Comparison of ENCODE assay signal across 10 cellular contexts in genomic region chr1:160629286-160630210, GRCh38. TPM values are rescaled to one million over a fixed set of nuclear protein-coding genes. Genes with fewer than 3 reads are reported as not detected.
A peak's percentile ranks its signal among the peaks of the same experiment; 100 is the strongest.
DNase-seq lines count a peak whose midpoint lies in the region; ATAC-seq and TF ChIP-seq lines count a peak whose summit lies in the region.
"Had no signal": no experiment of that assay in that cellular context is flagged by ENCODE, and none has a peak within 500 bp of the region (broad histone marks: within the 10 kb centered on the region; RNA-seq: fewer than 3 reads in every experiment).

No MANE protein-coding gene starts in this region.

- H3K79me2 ChIP-seq in OCI-LY7 (ENCODE audit: insufficient read depth, low read depth, low read length) = no peaks in the 10 kb centered on the region

- H3K9me3 Mint-ChIP-seq in activated T-helper 2 cell treated with anti-CD3 and anti-CD28 coated beads, Interferon-gamma antibody, Interleukin-2, Interleukin-4, amounts not matched to agents 10 μg/mL and 5 μg/mL and 100 μg/mL, durations not matched to agents 14 hours and 24 hours and 36 hours = no peaks in the 10 kb centered on the region
- H3K9me3 Mint-ChIP-seq in stimulated activated naive CD8-positive, alpha-beta T cell treated with anti-CD3 and anti-CD28 coated beads, Interleukin-15, Interleukin-2, amounts not matched to agents 100 ng/mL and 50 ng/mL, for 24 hours = no peaks in the 10 kb centered on the region

- CTCF ChIA-PET in OCI-LY7 (lab: Charles Lee; ENCODE audit: unreplicated experiment) (no interaction called here), RWPE1 (lab: Yijun Ruan, JAX) (no interaction called here)

- no peak for TF ChIP-seq CTCF in OCI-LY7 (conservative IDR thresholded peaks at IDR 0.05; ENCODE audit: low read length)
- no peak for TF ChIP-seq CTCF in lower lobe of right lung (IDR thresholded peaks at IDR 0.05)
- TF ChIP-seq CTCF in uterus (IDR thresholded peaks at IDR 0.05) = no peak
- TF ChIP-seq CTCF in RWPE1 (conservative IDR thresholded peaks at IDR 0.05; ENCODE audit: low read depth) = no peak

- H4K20me1 ChIP-seq in OCI-LY7 (ENCODE audit: insufficient read depth, low read length) = no peaks in the 10 kb centered on the region

- peaks cover 85% of the 10 kb centered on the region for H3K36me3 Mint-ChIP-seq in activated T-helper 2 cell treated with anti-CD3 and anti-CD28 coated beads, Interferon-gamma antibody, Interleukin-2, Interleukin-4, amounts not matched to agents 10 μg/mL and 5 μg/mL and 100 μg/mL, durations not matched to agents 14 hours and 24 hours and 36 hours (ENCODE audit: low read depth)
- peaks cover 92% of the 10 kb centered on the region for H3K36me3 Mint-ChIP-seq in stimulated activated naive CD8-positive, alpha-beta T cell treated with anti-CD3 and anti-CD28 coated beads, Interleukin-15, Interleukin-2, amounts not matched to agents 100 ng/mL and 50 ng/mL, for 24 hours (ENCODE audit: low read depth)

- POLR2A ChIA-PET in OCI-LY7 (lab: Charles Lee) (interaction anchor here (0.7 to 1.0 kb wide), 4 partner anchors 9 to 105 kb away, joined by 3 to 4 read pairs (median 3); no protein-coding TSS in a partner anchor), RWPE1 (lab: Yijun Ruan, JAX; ENCODE audit: low non-redundant PET) (no interaction called here)

- intact Hi-C loops in OCI-LY7 (cut with micrococcal nuclease; ENCODE audit: unreplicated experiment) (no loop called here), lower lobe of right lung (cut with DNase I) (no loop called here), uterus (cut with DNase I; ENCODE audit: low total_unique reads) (no loop called here)
- intact Hi-C loops in activated T-helper 2 cell treated with anti-CD3 and anti-CD28 coated beads, Interferon-gamma antibody, Interleukin-2, Interleukin-4, amounts not matched to agents 10 μg/mL and 5 μg/mL and 100 μg/mL, durations not matched to agents 14 hours and 24 hours and 36 hours (cut with micrococcal nuclease) = loop anchor here (5.0 to 10.0 kb wide), 3 partner anchors 138 to 705 kb away; partner anchors contain the start of genes NIT1, PFDN2 and TAGLN2

- H3K27me3 ChIP-seq in lower lobe of right lung (ENCODE audit: low read depth) = no peaks in the 10 kb centered on the region
- H3K27me3 ChIP-seq in uterus = no peaks in the 10 kb centered on the region

- no peak overlapping the region for H3K4me3 ChIP-seq in OCI-LY7 (ENCODE audit: low read depth, low read length, poor library complexity, severe bottlenecking)
- no peak overlapping the region for H3K4me3 ChIP-seq in lower lobe of right lung
- H3K4me3 ChIP-seq in uterus = no peak overlapping the region

- H3K4me1 Mint-ChIP-seq in activated T-helper 2 cell treated with anti-CD3 and anti-CD28 coated beads, Interferon-gamma antibody, Interleukin-2, Interleukin-4, amounts not matched to agents 10 μg/mL and 5 μg/mL and 100 μg/mL, durations not matched to agents 14 hours and 24 hours and 36 hours (ENCODE audit: low read depth) = peaks cover 95% of the 10 kb centered on the region
- peaks cover 99% of the 10 kb centered on the region for H3K4me1 Mint-ChIP-seq in stimulated activated naive CD8-positive, alpha-beta T cell treated with anti-CD3 and anti-CD28 coated beads, Interleukin-15, Interleukin-2, amounts not matched to agents 100 ng/mL and 50 ng/mL, for 24 hours (ENCODE audit: low read depth)

- H3K9me2 ChIP-seq in OCI-LY7 (ENCODE audit: insufficient read depth, low read length) = no peaks in the 10 kb centered on the region

- H3K27me3 Mint-ChIP-seq in activated T-helper 2 cell treated with anti-CD3 and anti-CD28 coated beads, Interferon-gamma antibody, Interleukin-2, Interleukin-4, amounts not matched to agents 10 μg/mL and 5 μg/mL and 100 μg/mL, durations not matched to agents 14 hours and 24 hours and 36 hours (ENCODE audit: low read depth) = no peaks in the 10 kb centered on the region
- H3K27me3 Mint-ChIP-seq in stimulated activated naive CD8-positive, alpha-beta T cell treated with anti-CD3 and anti-CD28 coated beads, Interleukin-15, Interleukin-2, amounts not matched to agents 100 ng/mL and 50 ng/mL, for 24 hours = no peaks in the 10 kb centered on the region

- no peaks in the 10 kb centered on the region for H3K9me3 ChIP-seq in OCI-LY7 (ENCODE audit: low read length)
- no peaks in the 10 kb centered on the region for H3K9me3 ChIP-seq in lower lobe of right lung
- no peaks in the 10 kb centered on the region for H3K9me3 ChIP-seq in uterus

- H3K4me1 ChIP-seq in OCI-LY7 (ENCODE audit: insufficient read depth, low read length, poor library complexity, severe bottlenecking) (peaks cover 64% of the 10 kb centered on the region), lower lobe of right lung (peaks cover 36% of the 10 kb centered on the region), uterus (no peaks in the 10 kb centered on the region)

- no peak for TF ChIP-seq POLR2A in uterus (IDR thresholded peaks at IDR 0.05)

- peak; percentile 14 to 53 for ATAC-seq in lower lobe of right lung

- BruUV-seq in OCI-LY7 (replicated peaks; lab: Mats Ljungman, UMichigan) = no TSS peak

- peak overlapping the region; percentile 20 for H3K4me3 Mint-ChIP-seq in activated T-helper 2 cell treated with anti-CD3 and anti-CD28 coated beads, Interferon-gamma antibody, Interleukin-2, Interleukin-4, amounts not matched to agents 10 μg/mL and 5 μg/mL and 100 μg/mL, durations not matched to agents 14 hours and 24 hours and 36 hours (ENCODE audit: low read depth)
- H3K4me3 Mint-ChIP-seq in stimulated activated naive CD8-positive, alpha-beta T cell treated with anti-CD3 and anti-CD28 coated beads, Interleukin-15, Interleukin-2, amounts not matched to agents 100 ng/mL and 50 ng/mL, for 24 hours = peak overlapping the region; percentile 79

- H3K36me3 ChIP-seq in OCI-LY7 (ENCODE audit: insufficient read depth, low read length) = no peaks in the 10 kb centered on the region
- no peaks in the 10 kb centered on the region for H3K36me3 ChIP-seq in lower lobe of right lung
- H3K36me3 ChIP-seq in uterus = no peaks in the 10 kb centered on the region

- no peak for DNase-seq in OCI-LY7 (ENCODE audit: low spot score)
- peak; percentile 73 for DNase-seq in activated T-helper 2 cell treated with anti-CD3 and anti-CD28 coated beads, Interferon-gamma antibody, Interleukin-2, Interleukin-4, amounts not matched to agents 10 μg/mL and 5 μg/mL and 100 μg/mL, durations not matched to agents 14 hours and 24 hours and 36 hours (ENCODE audit: low spot score)
- DNase-seq in lower lobe of right lung = peak; percentile 54
- DNase-seq in uterus = no peak
- DNase-seq in NCI-H2227 (lab: John Stamatoyannopoulos, UW; ENCODE audit: unreplicated experiment) = no peak
- no peak for DNase-seq in RWPE1 (ENCODE audit: low spot score)
- no peak for DNase-seq in DMS153 treated with DMSO at 0.1 percent for 48 hours (lab: John Stamatoyannopoulos, UW; ENCODE audit: unreplicated experiment)

- H3K27ac ChIP-seq in OCI-LY7 (ENCODE audit: low read depth, low read length, poor library complexity, severe bottlenecking) (no peak overlapping the region), lower lobe of right lung (no peak overlapping the region), uterus (no peak overlapping the region), RWPE1 (no peak overlapping the region)

- peak overlapping the region; percentile 100 for H3K27ac Mint-ChIP-seq in activated T-helper 2 cell treated with anti-CD3 and anti-CD28 coated beads, Interferon-gamma antibody, Interleukin-2, Interleukin-4, amounts not matched to agents 10 μg/mL and 5 μg/mL and 100 μg/mL, durations not matched to agents 14 hours and 24 hours and 36 hours
- H3K27ac Mint-ChIP-seq in stimulated activated naive CD8-positive, alpha-beta T cell treated with anti-CD3 and anti-CD28 coated beads, Interleukin-15, Interleukin-2, amounts not matched to agents 100 ng/mL and 50 ng/mL, for 24 hours = peak overlapping the region; percentile 99

- peak overlapping the region; percentile 19 for H3K4me2 ChIP-seq in OCI-LY7 (ENCODE audit: low read length)

- peak overlapping the region; percentile 40; the same call in 1 of the 2 replicates for H2AFZ ChIP-seq in OCI-LY7 (ENCODE audit: low read length)

RNA-seq across cellular contexts. Expression of gene SLAMF1, which starts 17.3 kb away (rescaled TPM):
- total RNA-seq in OCI-LY7 (2014; rRNA removed; shearing (Covaris generic)) = 0.32 and 0.36 TPM in 2 replicates
- 0.42 and 0.72 TPM in 2 replicates for total RNA-seq in OCI-LY7 (2022)
- 74.6 and 78.8 TPM in 2 replicates for total RNA-seq in activated T-helper 2 cell treated with anti-CD3 and anti-CD28 coated beads, Interferon-gamma antibody, Interleukin-2, Interleukin-4, amounts not matched to agents 10 μg/mL and 5 μg/mL and 100 μg/mL, durations not matched to agents 14 hours and 24 hours and 36 hours
- 1.4 TPM for total RNA-seq in lower lobe of right lung
- total RNA-seq in uterus = under 1 TPM in 2 of 4 donors, not detected in 2; 0.09 to 0.26 TPM
- total RNA-seq: fibroblast of villous mesenchyme, skeletal muscle tissue had no signal

RNA-seq across cellular contexts. Expression of gene CD84, which starts 50.3 kb away (rescaled TPM):
- 23.3 and 23.4 TPM in 2 replicates for total RNA-seq in OCI-LY7 (2014; rRNA removed; shearing (Covaris generic))
- total RNA-seq in OCI-LY7 (2022) (22.2 and 28.8 TPM in 2 replicates), lower lobe of right lung (24.1 TPM), uterus (1 to 10 TPM; 1.8 to 4.1 (median 3.1) TPM)
- 14.1 and 14.9 TPM in 2 replicates for total RNA-seq in activated T-helper 2 cell treated with anti-CD3 and anti-CD28 coated beads, Interferon-gamma antibody, Interleukin-2, Interleukin-4, amounts not matched to agents 10 μg/mL and 5 μg/mL and 100 μg/mL, durations not matched to agents 14 hours and 24 hours and 36 hours
- total RNA-seq: fibroblast of villous mesenchyme had no signal

Comparison
In these comparisons a context has a peak if more than half of its experiments do, and no peak if none do; other contexts are left out.
1. DNase-seq: peak in activated T-helper 2 cell treated with anti-CD3 and anti-CD28 coated beads, Interferon-gamma antibody, Interleukin-2, Interleukin-4, amounts not matched to agents 10 μg/mL and 5 μg/mL and 100 μg/mL, durations not matched to agents 14 hours and 24 hours and 36 hours (single experiment) and lower lobe of right lung (single experiment); none in OCI-LY7 (single experiment), uterus (0 of 2), NCI-H2227 (single experiment), RWPE1 (single experiment) and DMS153 treated with DMSO at 0.1 percent for 48 hours (single experiment).
2. RNA of gene SLAMF1, which starts 17.3 kb away (total RNA-seq): 74.6 to 78.8 TPM in activated T-helper 2 cell treated with anti-CD3 and anti-CD28 coated beads, Interferon-gamma antibody, Interleukin-2, Interleukin-4, amounts not matched to agents 10 μg/mL and 5 μg/mL and 100 μg/mL, durations not matched to agents 14 hours and 24 hours and 36 hours; 1.4 TPM in lower lobe of right lung (single experiment), 0.32 to 0.72 TPM in OCI-LY7 and 0.09 to 0.26 TPM in uterus; every median in the first group is over 10 times any median in the second.